Comparison of ENCODE assay signal across 21 cellular contexts in genomic region chr13:109427695-109428094, GRCh38.
"Had no signal": no experiment of that assay in that cellular context is flagged by ENCODE, and none has a peak within 500 bp of the region (broad histone marks: within the 10 kb centered on the region; RNA-seq: fewer than 3 reads in every experiment).

No MANE protein-coding gene starts in this region.

- H3K36me3 Mint-ChIP-seq: type B pancreatic cell had no signal

- H3K9me3 Mint-ChIP-seq: activated B cell treated with CpG ODN at 0.5 μM for 24 hours had no signal

- DNase-seq: activated B cell treated with CpG ODN at 0.5 μM for 24 hours; activated CD4-positive, alpha-beta T cell treated with anti-CD3 and anti-CD28 coated beads, Interleukin-2, amount 10 ng/mL, durations not matched to agents 24 days and 14 days; activated CD8-positive, alpha-beta memory T cell treated with anti-CD3 and anti-CD28 coated beads, Interleukin-2, amount 50 U/mL, for 4 hours; activated CD8-positive, alpha-beta T cell treated with anti-CD3 and anti-CD28 coated beads, Interleukin-2, amount 10 ng/mL, durations not matched to agents 7 days and 5 days; activated naive CD4-positive, alpha-beta T cell; activated naive CD8-positive, alpha-beta T cell treated with anti-CD3 and anti-CD28 coated beads, Interleukin-2, amount 50 U/mL, for 24 hours; activated T-cell treated with anti-CD3 and anti-CD28 coated beads, Interleukin-2, amount 50 U/mL, for 72 hours; aorta; cerebellar nuclear complex; effector memory CD8-positive, alpha-beta T cell; head of caudate nucleus; left colon; sigmoid colon; stimulated activated CD4-positive, alpha-beta T cell treated with anti-CD3 and anti-CD28 coated beads, Interleukin-1b, Interleukin-23, amount 100 ng/mL, for 48 hours; stimulated activated naive CD8-positive, alpha-beta T cell treated with anti-CD3 and anti-CD28 coated beads, Interleukin-15, amount 100 ng/mL, for 72 hours; T-helper 17 cell had no signal

- H3K27ac Mint-ChIP-seq: activated B cell treated with CpG ODN at 0.5 μM for 24 hours; activated CD4-positive, alpha-beta T cell treated with anti-CD3 and anti-CD28 coated beads, Interleukin-2, amount 10 ng/mL, durations not matched to agents 24 days and 14 days; activated CD8-positive, alpha-beta T cell treated with anti-CD3 and anti-CD28 coated beads, Interleukin-2, amount 10 ng/mL, durations not matched to agents 7 days and 5 days; activated naive CD8-positive, alpha-beta T cell treated with anti-CD3 and anti-CD28 coated beads, Interleukin-2, amount 50 U/mL, for 24 hours; activated T-cell treated with anti-CD3 and anti-CD28 coated beads, Interleukin-2, amount 50 U/mL, for 72 hours; dendritic cell treated with granulocyte-macrophage colony-stimulating factor and Interleukin-4, amounts not matched to agents 40 ng/mL and 50 ng/mL, for 4 days; effector memory CD8-positive, alpha-beta T cell; stimulated activated naive CD8-positive, alpha-beta T cell treated with anti-CD3 and anti-CD28 coated beads, Interleukin-15, amount 100 ng/mL, for 72 hours; T-helper 17 cell; type B pancreatic cell had no signal

- H3K27me3 ChIP-seq: breast epithelium, sigmoid colon had no signal

- H3K27ac ChIP-seq: breast epithelium, epithelial cell of prostate, sigmoid colon had no signal

- H3K4me3 ChIP-seq: breast epithelium, sigmoid colon had no signal

- H3K4me1 ChIP-seq: breast epithelium, sigmoid colon had no signal

- H3K4me3 Mint-ChIP-seq: activated B cell treated with CpG ODN at 0.5 μM for 24 hours; activated CD4-positive, alpha-beta T cell treated with anti-CD3 and anti-CD28 coated beads, Interleukin-2, amount 10 ng/mL, durations not matched to agents 24 days and 14 days; activated CD8-positive, alpha-beta T cell treated with anti-CD3 and anti-CD28 coated beads, Interleukin-2, amount 10 ng/mL, durations not matched to agents 7 days and 5 days; activated naive CD8-positive, alpha-beta T cell treated with anti-CD3 and anti-CD28 coated beads, Interleukin-2, amount 50 U/mL, for 24 hours; activated T-cell treated with anti-CD3 and anti-CD28 coated beads, Interleukin-2, amount 50 U/mL, for 72 hours; dendritic cell treated with granulocyte-macrophage colony-stimulating factor and Interleukin-4, amounts not matched to agents 40 ng/mL and 50 ng/mL, for 4 days; effector memory CD8-positive, alpha-beta T cell; neural crest cell; stimulated activated naive CD8-positive, alpha-beta T cell treated with anti-CD3 and anti-CD28 coated beads, Interleukin-15, amount 100 ng/mL, for 72 hours; T-helper 17 cell; type B pancreatic cell had no signal

- H3K27me3 Mint-ChIP-seq: activated B cell treated with CpG ODN at 0.5 μM for 24 hours; activated CD4-positive, alpha-beta T cell treated with anti-CD3 and anti-CD28 coated beads, Interleukin-2, amount 10 ng/mL, durations not matched to agents 24 days and 14 days; dendritic cell treated with granulocyte-macrophage colony-stimulating factor and Interleukin-4, amounts not matched to agents 40 ng/mL and 50 ng/mL, for 4 days; effector memory CD8-positive, alpha-beta T cell; stimulated activated naive CD8-positive, alpha-beta T cell treated with anti-CD3 and anti-CD28 coated beads, Interleukin-15, amount 100 ng/mL, for 72 hours; T-helper 17 cell; type B pancreatic cell had no signal

- H3K4me1 Mint-ChIP-seq: activated B cell treated with CpG ODN at 0.5 μM for 24 hours; activated CD4-positive, alpha-beta T cell treated with anti-CD3 and anti-CD28 coated beads, Interleukin-2, amount 10 ng/mL, durations not matched to agents 24 days and 14 days; T-helper 17 cell had no signal

- H3K9me3 ChIP-seq: breast epithelium had no signal

- H3K36me3 ChIP-seq: breast epithelium, sigmoid colon had no signal
